18 cellular contexts compared by ENCODE assay signal in the genomic region with DNA sequence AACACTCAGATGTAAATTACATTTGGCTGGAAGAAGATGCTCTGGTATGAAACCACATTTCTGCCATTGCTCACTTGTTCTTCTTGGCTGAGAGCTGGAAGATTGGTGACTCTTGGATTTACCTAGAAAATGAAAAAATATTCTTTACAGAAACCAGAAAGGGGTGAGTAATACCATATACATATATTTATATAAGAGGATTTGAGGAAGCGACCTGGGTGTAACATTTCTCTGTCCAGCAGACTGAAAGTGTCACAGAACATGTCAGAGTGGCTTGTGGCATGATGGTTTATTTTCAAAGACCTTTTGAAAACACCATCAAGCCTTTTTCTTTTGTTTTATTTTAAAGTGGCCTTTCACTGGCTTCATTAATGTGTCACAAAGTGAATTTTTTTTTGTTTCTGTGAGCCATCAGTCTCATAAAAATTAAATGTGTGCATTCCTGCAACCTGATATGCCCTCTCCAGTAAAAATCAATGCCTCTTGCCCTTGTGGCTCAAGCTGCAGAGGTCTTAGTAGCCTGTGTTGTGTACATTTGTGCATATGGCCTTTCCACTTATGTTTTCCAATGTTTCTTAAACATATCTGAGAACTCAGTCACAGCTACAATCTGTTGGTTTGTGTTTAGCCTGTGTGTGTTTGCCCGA. TPM values are rescaled to one million over a fixed set of nuclear protein-coding genes. Genes with fewer than 3 reads are reported as not detected.
DNase-seq lines count a peak whose midpoint lies in the region; ATAC-seq and TF ChIP-seq lines count a peak whose summit lies in the region.
"Had no signal": no experiment of that assay in that cellular context is flagged by ENCODE, and none has a peak within 500 bp of the region (broad histone marks: within the 10 kb centered on the region; RNA-seq: fewer than 3 reads in every experiment).

No MANE protein-coding gene starts in this region.

- H3K36me3 Mint-ChIP-seq in glutamatergic neuron (ENCODE audit: unreplicated experiment), result no peaks in the 10 kb centered on the region
- H3K36me3 Mint-ChIP-seq: stimulated activated memory B cell treated with anti-CD40 and anti-IgM and Interleukin-4, amounts not matched to agents 10 μg/mL and 1 μg/mL and 100 μg/mL, for 72 hours had no signal

- CTCF ChIA-PET in HEK293T (lab: Yijun Ruan, JAX), result interaction anchor here (0.5 to 0.6 kb wide), 2 partner anchors 22 to 189 kb away, joined by 3 to 12 read pairs; no protein-coding TSS in a partner anchor

- H3K4me3 Mint-ChIP-seq in glutamatergic neuron (ENCODE audit: unreplicated experiment), result peak overlapping the region; percentile 77
- H3K4me3 Mint-ChIP-seq: activated CD8-positive, alpha-beta T cell treated with anti-CD3 and anti-CD28 coated beads for 36 hours; stimulated activated memory B cell treated with anti-CD40 and anti-IgM and Interleukin-4, amounts not matched to agents 10 μg/mL and 1 μg/mL and 100 μg/mL, for 72 hours had no signal

- H3K9me3 Mint-ChIP-seq in glutamatergic neuron (ENCODE audit: unreplicated experiment), result peaks cover 3% of the 10 kb centered on the region
- H3K9me3 Mint-ChIP-seq: activated CD8-positive, alpha-beta T cell treated with anti-CD3 and anti-CD28 coated beads for 36 hours; stimulated activated memory B cell treated with anti-CD40 and anti-IgM and Interleukin-4, amounts not matched to agents 10 μg/mL and 1 μg/mL and 100 μg/mL, for 72 hours had no signal

- ATAC-seq in HG02623 (IDR thresholded peaks at IDR 0.05; ENCODE audit: unreplicated experiment) (no peak), HG03159 (IDR thresholded peaks at IDR 0.05; ENCODE audit: unreplicated experiment) (no peak)
- ATAC-seq: A549; activated CD8-positive, alpha-beta T cell treated with anti-CD3 and anti-CD28 coated beads for 36 hours; stimulated activated memory B cell treated with anti-CD40 and anti-IgM and Interleukin-4, amounts not matched to agents 10 μg/mL and 1 μg/mL and 100 μg/mL, for 72 hours had no signal

- H3K27me3 Mint-ChIP-seq in glutamatergic neuron (ENCODE audit: unreplicated experiment), result peaks cover 4% of the 10 kb centered on the region

- peak overlapping the region; percentile 97 for H3K27ac Mint-ChIP-seq in glutamatergic neuron (ENCODE audit: unreplicated experiment)
- H3K27ac Mint-ChIP-seq: activated CD8-positive, alpha-beta T cell treated with anti-CD3 and anti-CD28 coated beads for 36 hours; stimulated activated memory B cell treated with anti-CD40 and anti-IgM and Interleukin-4, amounts not matched to agents 10 μg/mL and 1 μg/mL and 100 μg/mL, for 72 hours had no signal

- TF ChIP-seq CTCF in glutamatergic neuron (IDR thresholded peaks at IDR 0.05; ENCODE audit: partially characterized antibody, unreplicated experiment), result no peak

- POLR2A ChIA-PET in HEK293T (lab: Yijun Ruan, JAX), result no interaction called here

- peaks cover 50% of the 10 kb centered on the region for H3K4me1 Mint-ChIP-seq in glutamatergic neuron (ENCODE audit: low read depth, unreplicated experiment)
- H3K4me1 Mint-ChIP-seq: stimulated activated memory B cell treated with anti-CD40 and anti-IgM and Interleukin-4, amounts not matched to agents 10 μg/mL and 1 μg/mL and 100 μg/mL, for 72 hours had no signal

- DNase-seq in NCI-H2029 treated with DMSO at 0.1 percent for 48 hours (lab: John Stamatoyannopoulos, UW) (peak; percentile 16), NCI-H2029 (lab: John Stamatoyannopoulos, UW) (no peak), HEK293T (ENCODE audit: extremely low spot score) (peak; percentile 32), NCI-H510A (lab: John Stamatoyannopoulos, UW) (peak; percentile 34), glutamatergic neuron (no peak), Ammon's horn (ENCODE audit: low spot score) (no peak)
- DNase-seq: activated CD8-positive, alpha-beta T cell treated with anti-CD3 and anti-CD28 coated beads for 36 hours; COR-L47; cortex of kidney; mammary epithelial cell; NCI-H1436 treated with DMSO at 0.1 percent for 48 hours; NCI-H526 treated with DMSO at 0.1 percent for 48 hours; stimulated activated CD4-positive, alpha-beta T cell treated with anti-CD3 and anti-CD28 coated beads, Interleukin-2, amount 100 ng/mL, for 24 hours; T1000 had no signal

TF ChIP-seq in HEK293T, 16 proteins besides CTCF, POLR2A, EP300 and RAD21:
- TF ChIP-seq ZNF384 (IDR thresholded peaks at IDR 0.05) (peak; percentile 73), BHLHE40 (IDR thresholded peaks at IDR 0.05; ENCODE audit: borderline replicate concordance) (no peak), SP1 (IDR thresholded peaks at IDR 0.05) (no peak), FOXM1 (IDR thresholded peaks at IDR 0.05; ENCODE audit: borderline replicate concordance) (no peak), NFRKB (IDR thresholded peaks at IDR 0.05) (no peak)

RNA-seq across cellular contexts. Expression of a gene that starts 23.5 kb away (rescaled TPM):
- total RNA-seq in glutamatergic neuron (ENCODE audit: unreplicated experiment), result 50.4 TPM

Comparison
In these comparisons a context has a peak if more than half of its experiments do, and no peak if none do; other contexts are left out.
1. DNase-seq: peak in NCI-H2029 treated with DMSO at 0.1 percent for 48 hours (single experiment), HEK293T (single experiment) and NCI-H510A (single experiment); none in NCI-H2029 (single experiment), glutamatergic neuron (single experiment) and Ammon's horn (single experiment).